ENCODE assay signal across 12 cellular contexts in the genomic region with DNA sequence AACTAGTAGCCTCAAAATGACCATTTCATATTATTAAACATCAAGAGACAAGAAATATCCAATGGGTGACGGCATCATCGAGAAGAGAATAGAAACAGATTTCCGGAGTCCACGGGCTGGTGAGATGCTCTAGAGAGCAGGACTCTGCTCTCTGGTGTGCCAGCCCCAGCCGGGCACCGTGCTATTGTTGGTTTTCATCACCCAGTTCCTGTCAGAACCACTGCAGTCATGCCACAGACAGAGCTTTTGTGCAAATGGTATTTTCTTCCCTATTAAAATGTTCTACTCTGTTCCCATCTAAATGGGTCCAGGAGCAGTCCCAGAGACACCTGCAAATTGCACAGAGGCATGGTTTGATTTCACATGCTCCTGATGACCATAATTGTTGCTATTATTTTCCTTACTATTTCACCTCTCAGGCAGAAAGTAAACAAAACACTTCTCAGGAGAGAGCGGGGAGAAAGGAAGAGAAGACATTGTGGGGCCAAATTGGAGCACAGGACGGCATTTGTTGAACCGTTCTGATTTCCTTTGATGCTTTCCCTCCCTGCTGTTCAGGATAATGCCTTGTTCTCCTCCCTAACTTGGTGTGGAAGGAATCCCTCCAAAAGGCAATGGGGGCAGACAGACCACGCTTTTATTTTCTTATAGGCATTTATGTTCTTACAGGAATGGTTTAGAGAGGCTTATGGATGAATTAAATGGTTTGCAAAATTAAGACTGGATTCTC. TPM values are rescaled to one million over a fixed set of nuclear protein-coding genes. Genes with fewer than 3 reads are reported as not detected.
A peak's percentile ranks its signal among the peaks of the same experiment; 100 is the strongest.
DNase-seq lines count a peak whose midpoint lies in the region; ATAC-seq and TF ChIP-seq lines count a peak whose summit lies in the region.
"Had no signal": no experiment of that assay in that cellular context is flagged by ENCODE, and none has a peak within 500 bp of the region (broad histone marks: within the 10 kb centered on the region; RNA-seq: fewer than 3 reads in every experiment).

No MANE protein-coding gene starts in this region.

- peak overlapping the region; percentile 28 to 83 (median 57) for H3K27ac ChIP-seq in sigmoid colon

- TF ChIP-seq CTCF in sigmoid colon (IDR thresholded peaks at IDR 0.05) = no peak

- H3K36me3 ChIP-seq in sigmoid colon = no peaks in the 10 kb centered on the region

- intact Hi-C loops in sigmoid colon (cut with DNase I) = loop anchor here (5.0 kb wide), 1 partner anchor 41 kb away; no protein-coding TSS in a partner anchor

- TF ChIP-seq POLR2A in sigmoid colon (IDR thresholded peaks at IDR 0.05) = no peak

- TF ChIP-seq EP300 in sigmoid colon (IDR thresholded peaks at IDR 0.05) = no peak

- DNase-seq in DMS79 treated with DMSO at 0.1 percent for 48 hours (lab: John Stamatoyannopoulos, UW) (peak; percentile 58), NCI-H774 (lab: John Stamatoyannopoulos, UW) (peak; percentile 8), globus pallidus (ENCODE audit: low spot score) (peak; percentile 69), sigmoid colon (no peak), occipital lobe (lab: John Stamatoyannopoulos, UW) (no peak)
- no peak for DNase-seq in activated effector memory CD4-positive, alpha-beta T cell treated with anti-CD3 and anti-CD28 coated beads, Interleukin-2, amount 50 U/mL, for 16 hours
- DNase-seq: activated CD4-positive, alpha-beta T cell treated with anti-CD3 and anti-CD28 coated beads for 1 hour; activated gamma-delta T cell treated with Interleukin-2 at 50 U/mL for 16 hours; BE2C; GDM1 had no signal

- ATAC-seq in GM21737 (IDR thresholded peaks at IDR 0.05; ENCODE audit: unreplicated experiment) (no peak), GM21529 (IDR thresholded peaks at IDR 0.05; ENCODE audit: unreplicated experiment) (no peak)

- H3K27me3 ChIP-seq in sigmoid colon = no peaks in the 10 kb centered on the region
- H3K27me3 ChIP-seq: BE2C had no signal

- WGBS in sigmoid colon, 2 donors = 80 to 89% methylated on average over 10 of the region's 10 CpGs

- no peak overlapping the region for H3K4me3 ChIP-seq in sigmoid colon

- peaks cover 0 to 53% (median 36%) of the 10 kb centered on the region in 4 donors for H3K4me1 ChIP-seq in sigmoid colon

- no peaks in the 10 kb centered on the region for H3K9me3 ChIP-seq in sigmoid colon
- H3K9me3 ChIP-seq: BE2C had no signal

RNA-seq across cellular contexts. Expression of a gene that starts 11.4 kb away (rescaled TPM):
- 1 to 10 TPM in 3 of 4 donors, under 1 TPM in 1; 0.66 to 3.0 (median 2.2) TPM for total RNA-seq in sigmoid colon
- under 1 TPM in 1 of 3 donors, not detected in 2; 0.34 TPM for polyA plus RNA-seq in sigmoid colon
- 1.2 TPM for total RNA-seq in occipital lobe

RNA-seq across cellular contexts. Expression of a gene that starts 29.2 kb away (rescaled TPM):
- 10 to 100 TPM; 27.8 to 44.7 (median 32.3) TPM for total RNA-seq in sigmoid colon
- 10 to 100 TPM in 2 of 3 donors, 1 to 10 TPM in 1; 6.5 to 14.7 (median 12.6) TPM for polyA plus RNA-seq in sigmoid colon
- total RNA-seq in occipital lobe = 18.4 TPM

Comparison
In these comparisons a context has a peak if more than half of its experiments do, and no peak if none do; other contexts are left out.
1. DNase-seq: peak in DMS79 treated with DMSO at 0.1 percent for 48 hours (single experiment), NCI-H774 (single experiment) and globus pallidus (single experiment); none in sigmoid colon (single experiment), activated effector memory CD4-positive, alpha-beta T cell treated with anti-CD3 and anti-CD28 coated beads, Interleukin-2, amount 50 U/mL, for 16 hours (single experiment) and occipital lobe (single experiment).